ENCODE assay signal across 33 cellular contexts in genomic region chr13:107121793-107122192, GRCh38.
"Had no signal": no experiment of that assay in that cellular context is flagged by ENCODE, and none has a peak within 500 bp of the region (broad histone marks: within the 10 kb centered on the region; RNA-seq: fewer than 3 reads in every experiment).

No MANE protein-coding gene starts in this region.

- H3K27me3 ChIP-seq: body of pancreas, foreskin keratinocyte, gastrocnemius medialis had no signal

- H3K4me1 Mint-ChIP-seq: activated B cell treated with CpG ODN at 0.5 μM for 24 hours; activated T-helper 17 cell treated with anti-CD3 and anti-CD28 coated beads, Interleukin-2, amount 50 U/mL, for 72 hours; T-helper 17 cell had no signal

- H3K4me1 ChIP-seq: body of pancreas, esophagus muscularis mucosa, foreskin keratinocyte, gastrocnemius medialis had no signal

- FAIRE-seq: colon had no signal

- H3K27ac Mint-ChIP-seq: activated B cell treated with CpG ODN at 0.5 μM for 24 hours; activated CD8-positive, alpha-beta T cell treated with anti-CD3 and anti-CD28 coated beads for 36 hours; activated naive CD8-positive, alpha-beta T cell; activated T-helper 17 cell treated with anti-CD3 and anti-CD28 coated beads, Interleukin-2, amount 50 U/mL, for 72 hours; effector memory CD8-positive, alpha-beta T cell; T-helper 17 cell; T-helper 2 cell treated with Interferon-gamma antibody and Interleukin-4, amounts not matched to agents 5 μg/mL and 100 μg/mL, for 36 hours had no signal

- H3K9me3 Mint-ChIP-seq: activated B cell treated with CpG ODN at 0.5 μM for 24 hours; activated CD8-positive, alpha-beta T cell treated with anti-CD3 and anti-CD28 coated beads for 36 hours; activated T-cell treated with anti-CD3 and anti-CD28 coated beads, Interleukin-2, amount 50 U/mL, for 4 hours; activated T-helper 17 cell treated with anti-CD3 and anti-CD28 coated beads, Interleukin-2, amount 50 U/mL, for 72 hours; T-helper 2 cell treated with Interferon-gamma antibody and Interleukin-4, amounts not matched to agents 5 μg/mL and 100 μg/mL, for 36 hours had no signal

- H3K36me3 ChIP-seq: esophagus muscularis mucosa, gastrocnemius medialis, WERI-Rb-1 had no signal

- H3K27me3 Mint-ChIP-seq: activated B cell treated with CpG ODN at 0.5 μM for 24 hours; activated CD8-positive, alpha-beta T cell treated with anti-CD3 and anti-CD28 coated beads for 36 hours; activated naive CD8-positive, alpha-beta T cell; effector memory CD8-positive, alpha-beta T cell; T-helper 17 cell had no signal

- H3K4me3 Mint-ChIP-seq: activated B cell treated with CpG ODN at 0.5 μM for 24 hours; activated CD8-positive, alpha-beta T cell treated with anti-CD3 and anti-CD28 coated beads for 36 hours; activated naive CD8-positive, alpha-beta T cell; activated T-cell treated with anti-CD3 and anti-CD28 coated beads, Interleukin-2, amount 50 U/mL, for 4 hours; activated T-helper 17 cell treated with anti-CD3 and anti-CD28 coated beads, Interleukin-2, amount 50 U/mL, for 72 hours; effector memory CD8-positive, alpha-beta T cell; T-helper 17 cell; T-helper 2 cell treated with Interferon-gamma antibody and Interleukin-4, amounts not matched to agents 5 μg/mL and 100 μg/mL, for 36 hours had no signal

- DNase-seq: activated B cell treated with CpG ODN at 0.5 μM for 24 hours; activated CD4-positive, alpha-beta T cell treated with anti-CD3 and anti-CD28 coated beads for 48 hours; activated CD4-positive, alpha-beta T cell treated with anti-CD3 and anti-CD28 coated beads, Interleukin-2, amount 50 U/mL, for 1 hour; activated CD4-positive, alpha-beta T cell treated with anti-CD3 and anti-CD28 coated beads, Interleukin-2, amount 50 U/mL, for 48 hours; activated CD8-positive, alpha-beta memory T cell treated with anti-CD3 and anti-CD28 coated beads for 24 hours; activated CD8-positive, alpha-beta T cell treated with anti-CD3 and anti-CD28 coated beads for 36 hours; activated effector memory CD4-positive, alpha-beta T cell treated with Interleukin-2 at 50 U/mL for 16 hours; activated gamma-delta T cell treated with Interleukin-2 at 50 U/mL for 16 hours; activated naive CD4-positive, alpha-beta T cell treated with anti-CD3 and anti-CD28 coated beads, Interleukin-2, amount 50 U/mL, for 16 hours; activated naive CD4-positive, alpha-beta T cell treated with Interleukin-2 at 50 U/mL for 16 hours; activated T-cell treated with anti-CD3 and anti-CD28 coated beads, Interleukin-2, amount 50 U/mL, for 4 hours; amniotic stem cell; anterior cingulate cortex; body of pancreas; caudate nucleus; cortex of kidney; dermis blood vessel endothelial cell; effector CD4-positive, alpha-beta T cell; effector memory CD8-positive, alpha-beta T cell; erythroblast; foreskin keratinocyte; gastrocnemius medialis; glutamatergic neuron; T-helper 1 cell; T-helper 17 cell; T1000; WERI-Rb-1 had no signal

- H3K27ac ChIP-seq: body of pancreas, esophagus muscularis mucosa, foreskin keratinocyte, gastrocnemius medialis, WERI-Rb-1 had no signal

- ATAC-seq: activated CD4-positive, CD25-positive, alpha-beta regulatory T cell treated with anti-CD3 and anti-CD28 coated beads, Interleukin-2, amount 50 U/mL, for 24 hours; activated CD8-positive, alpha-beta T cell treated with anti-CD3 and anti-CD28 coated beads for 36 hours; activated T-cell treated with anti-CD3 and anti-CD28 coated beads, Interleukin-2, amount 50 U/mL, for 4 hours; activated T-helper 17 cell treated with anti-CD3 and anti-CD28 coated beads, Interleukin-2, amount 50 U/mL, for 72 hours; body of pancreas; effector memory CD8-positive, alpha-beta T cell; foreskin keratinocyte; gastrocnemius medialis; T-helper 17 cell had no signal

- H3K4me3 ChIP-seq: body of pancreas, esophagus muscularis mucosa, gastrocnemius medialis had no signal

- H3K9me3 ChIP-seq: body of pancreas, esophagus muscularis mucosa, gastrocnemius medialis had no signal

- H3K36me3 Mint-ChIP-seq: activated naive CD8-positive, alpha-beta T cell had no signal
